In the genomic region with DNA sequence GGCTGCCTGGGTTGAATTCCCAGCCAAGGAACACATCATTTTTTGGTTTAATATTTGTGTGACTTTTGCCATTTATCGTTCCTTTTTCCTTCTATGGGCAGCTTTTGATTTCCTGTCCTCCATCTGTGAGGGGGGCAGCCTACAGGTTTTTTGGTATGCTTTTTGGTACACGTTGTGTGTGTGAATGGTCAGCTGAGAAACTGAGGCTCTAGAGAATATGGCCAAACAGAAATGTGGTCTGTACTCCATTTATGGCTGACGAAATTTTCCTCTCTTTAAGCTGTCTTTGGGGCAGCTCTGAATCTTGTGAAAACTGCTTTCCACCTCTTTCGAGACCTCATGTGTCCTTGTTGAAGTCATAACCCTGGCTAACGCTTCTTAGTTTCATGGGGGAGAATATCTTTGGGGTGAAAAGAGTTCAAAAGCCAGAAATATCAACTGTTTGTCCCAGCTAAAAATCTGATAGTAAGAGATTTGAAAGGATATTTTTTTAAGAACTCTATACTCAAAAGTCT, we compare ENCODE assay signal across 1 cellular context.
TF ChIP-seq lines count a peak whose summit lies in the region.

No MANE protein-coding gene starts in this region.

TF ChIP-seq in K562, 482 proteins besides CTCF, POLR2A, EP300 and RAD21 (continues in another document):
- TF ChIP-seq DMBX1 (CRISPR knock-in tag; IDR thresholded peaks at IDR 0.05; ENCODE audit: borderline replicate concordance), result peak; percentile 71
- TF ChIP-seq MYNN (IDR thresholded peaks at IDR 0.05), result no peak
- no peak for TF ChIP-seq MYNN (CRISPR knock-in tag; IDR thresholded peaks at IDR 0.05)
- TF ChIP-seq SETDB1 (IDR thresholded peaks at IDR 0.05; ENCODE audit: low read length), result no peak
- TF ChIP-seq ZNF589 (CRISPR knock-in tag; IDR thresholded peaks at IDR 0.05; ENCODE audit: low read depth), result 0 out of 2 replicates have a peak, but pooled peaks have one; percentile 47
- no peak for TF ChIP-seq ZNF134 (CRISPR knock-in tag; conservative IDR thresholded peaks at IDR 0.05)
- TF ChIP-seq NELFE (IDR thresholded peaks at IDR 0.05; ENCODE audit: insufficient read depth, insufficient read length), result no peak
- 0 out of 4 replicates have a peak, but pooled peaks of 1 of the 2 experiments have one; percentile 26 for TF ChIP-seq MLLT1 (IDR thresholded peaks at IDR 0.05)
- TF ChIP-seq, protein P1, sequence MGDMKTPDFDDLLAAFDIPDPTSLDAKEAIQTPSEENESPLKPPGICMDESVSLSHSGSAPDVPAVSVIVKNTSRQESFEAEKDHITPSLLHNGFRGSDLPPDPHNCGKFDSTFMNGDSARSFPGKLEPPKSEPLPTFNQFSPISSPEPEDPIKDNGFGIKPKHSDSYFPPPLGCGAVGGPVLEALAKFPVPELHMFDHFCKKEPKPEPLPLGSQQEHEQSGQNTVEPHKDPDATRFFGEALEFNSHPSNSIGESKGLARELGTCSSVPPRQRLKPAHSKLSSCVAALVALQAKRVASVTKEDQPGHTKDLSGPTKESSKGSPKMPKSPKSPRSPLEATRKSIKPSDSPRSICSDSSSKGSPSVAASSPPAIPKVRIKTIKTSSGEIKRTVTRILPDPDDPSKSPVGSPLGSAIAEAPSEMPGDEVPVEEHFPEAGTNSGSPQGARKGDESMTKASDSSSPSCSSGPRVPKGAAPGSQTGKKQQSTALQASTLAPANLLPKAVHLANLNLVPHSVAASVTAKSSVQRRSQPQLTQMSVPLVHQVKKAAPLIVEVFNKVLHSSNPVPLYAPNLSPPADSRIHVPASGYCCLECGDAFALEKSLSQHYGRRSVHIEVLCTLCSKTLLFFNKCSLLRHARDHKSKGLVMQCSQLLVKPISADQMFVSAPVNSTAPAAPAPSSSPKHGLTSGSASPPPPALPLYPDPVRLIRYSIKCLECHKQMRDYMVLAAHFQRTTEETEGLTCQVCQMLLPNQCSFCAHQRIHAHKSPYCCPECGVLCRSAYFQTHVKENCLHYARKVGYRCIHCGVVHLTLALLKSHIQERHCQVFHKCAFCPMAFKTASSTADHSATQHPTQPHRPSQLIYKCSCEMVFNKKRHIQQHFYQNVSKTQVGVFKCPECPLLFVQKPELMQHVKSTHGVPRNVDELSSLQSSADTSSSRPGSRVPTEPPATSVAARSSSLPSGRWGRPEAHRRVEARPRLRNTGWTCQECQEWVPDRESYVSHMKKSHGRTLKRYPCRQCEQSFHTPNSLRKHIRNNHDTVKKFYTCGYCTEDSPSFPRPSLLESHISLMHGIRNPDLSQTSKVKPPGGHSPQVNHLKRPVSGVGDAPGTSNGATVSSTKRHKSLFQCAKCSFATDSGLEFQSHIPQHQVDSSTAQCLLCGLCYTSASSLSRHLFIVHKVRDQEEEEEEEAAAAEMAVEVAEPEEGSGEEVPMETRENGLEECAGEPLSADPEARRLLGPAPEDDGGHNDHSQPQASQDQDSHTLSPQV (IDR thresholded peaks at IDR 0.05), result peak; percentile 86
- no peak for TF ChIP-seq GATA2 (CRISPR knock-in tag; IDR thresholded peaks at IDR 0.05)
- no peak for TF ChIP-seq VEZF1 (CRISPR knock-in tag; IDR thresholded peaks at IDR 0.05)
- 0 out of 2 replicates have a peak, but pooled peaks have one; percentile 18 for TF ChIP-seq ZNF583 (CRISPR knock-in tag; IDR thresholded peaks at IDR 0.05)
- peak; percentile 41; the same call in 1 of the 2 replicates for TF ChIP-seq ZNF175 (CRISPR knock-in tag; IDR thresholded peaks at IDR 0.05; ENCODE audit: low read depth)
- TF ChIP-seq CBX8 (IDR thresholded peaks at IDR 0.05; ENCODE audit: borderline replicate concordance, extremely low read depth, low read depth, low read length, poor library complexity, severe bottlenecking), result no peak
- no peak for TF ChIP-seq FOSL1 (tag; conservative IDR thresholded peaks at IDR 0.05)
- TF ChIP-seq ZNF77 (CRISPR knock-in tag; IDR thresholded peaks at IDR 0.05), result no peak
- TF ChIP-seq, protein P2, sequence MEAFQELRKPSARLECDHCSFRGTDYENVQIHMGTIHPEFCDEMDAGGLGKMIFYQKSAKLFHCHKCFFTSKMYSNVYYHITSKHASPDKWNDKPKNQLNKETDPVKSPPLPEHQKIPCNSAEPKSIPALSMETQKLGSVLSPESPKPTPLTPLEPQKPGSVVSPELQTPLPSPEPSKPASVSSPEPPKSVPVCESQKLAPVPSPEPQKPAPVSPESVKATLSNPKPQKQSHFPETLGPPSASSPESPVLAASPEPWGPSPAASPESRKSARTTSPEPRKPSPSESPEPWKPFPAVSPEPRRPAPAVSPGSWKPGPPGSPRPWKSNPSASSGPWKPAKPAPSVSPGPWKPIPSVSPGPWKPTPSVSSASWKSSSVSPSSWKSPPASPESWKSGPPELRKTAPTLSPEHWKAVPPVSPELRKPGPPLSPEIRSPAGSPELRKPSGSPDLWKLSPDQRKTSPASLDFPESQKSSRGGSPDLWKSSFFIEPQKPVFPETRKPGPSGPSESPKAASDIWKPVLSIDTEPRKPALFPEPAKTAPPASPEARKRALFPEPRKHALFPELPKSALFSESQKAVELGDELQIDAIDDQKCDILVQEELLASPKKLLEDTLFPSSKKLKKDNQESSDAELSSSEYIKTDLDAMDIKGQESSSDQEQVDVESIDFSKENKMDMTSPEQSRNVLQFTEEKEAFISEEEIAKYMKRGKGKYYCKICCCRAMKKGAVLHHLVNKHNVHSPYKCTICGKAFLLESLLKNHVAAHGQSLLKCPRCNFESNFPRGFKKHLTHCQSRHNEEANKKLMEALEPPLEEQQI (IDR thresholded peaks at IDR 0.05), result no peak
- no peak for TF ChIP-seq ZNF232 (CRISPR knock-in tag; IDR thresholded peaks at IDR 0.05)
- peak; percentile 38; the same call in 1 of the 2 replicates for TF ChIP-seq BRD4 (IDR thresholded peaks at IDR 0.05)
- TF ChIP-seq, protein P3, sequence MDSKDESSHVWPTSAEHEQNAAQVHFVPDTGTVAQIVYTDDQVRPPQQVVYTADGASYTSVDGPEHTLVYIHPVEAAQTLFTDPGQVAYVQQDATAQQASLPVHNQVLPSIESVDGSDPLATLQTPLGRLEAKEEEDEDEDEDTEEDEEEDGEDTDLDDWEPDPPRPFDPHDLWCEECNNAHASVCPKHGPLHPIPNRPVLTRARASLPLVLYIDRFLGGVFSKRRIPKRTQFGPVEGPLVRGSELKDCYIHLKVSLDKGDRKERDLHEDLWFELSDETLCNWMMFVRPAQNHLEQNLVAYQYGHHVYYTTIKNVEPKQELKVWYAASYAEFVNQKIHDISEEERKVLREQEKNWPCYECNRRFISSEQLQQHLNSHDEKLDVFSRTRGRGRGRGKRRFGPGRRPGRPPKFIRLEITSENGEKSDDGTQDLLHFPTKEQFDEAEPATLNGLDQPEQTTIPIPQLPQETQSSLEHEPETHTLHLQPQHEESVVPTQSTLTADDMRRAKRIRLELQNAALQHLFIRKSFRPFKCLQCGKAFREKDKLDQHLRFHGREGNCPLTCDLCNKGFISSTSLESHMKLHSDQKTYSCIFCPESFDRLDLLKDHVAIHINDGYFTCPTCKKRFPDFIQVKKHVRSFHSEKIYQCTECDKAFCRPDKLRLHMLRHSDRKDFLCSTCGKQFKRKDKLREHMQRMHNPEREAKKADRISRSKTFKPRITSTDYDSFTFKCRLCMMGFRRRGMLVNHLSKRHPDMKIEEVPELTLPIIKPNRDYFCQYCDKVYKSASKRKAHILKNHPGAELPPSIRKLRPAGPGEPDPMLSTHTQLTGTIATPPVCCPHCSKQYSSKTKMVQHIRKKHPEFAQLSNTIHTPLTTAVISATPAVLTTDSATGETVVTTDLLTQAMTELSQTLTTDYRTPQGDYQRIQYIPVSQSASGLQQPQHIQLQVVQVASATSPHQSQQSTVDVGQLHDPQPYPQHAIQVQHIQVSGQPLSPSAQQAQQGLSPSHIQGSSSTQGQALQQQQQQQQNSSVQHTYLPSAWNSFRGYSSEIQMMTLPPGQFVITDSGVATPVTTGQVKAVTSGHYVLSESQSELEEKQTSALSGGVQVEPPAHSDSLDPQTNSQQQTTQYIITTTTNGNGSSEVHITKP (IDR thresholded peaks at IDR 0.05; ENCODE audit: partially characterized antibody), result no peak
- TF ChIP-seq PTBP1 (IDR thresholded peaks at IDR 0.05; ENCODE audit: low read depth, low read length), result no peak
- TF ChIP-seq L3MBTL2 (IDR thresholded peaks at IDR 0.05), result no peak; the same call in none of the 2 replicates
- TF ChIP-seq, protein P4, sequence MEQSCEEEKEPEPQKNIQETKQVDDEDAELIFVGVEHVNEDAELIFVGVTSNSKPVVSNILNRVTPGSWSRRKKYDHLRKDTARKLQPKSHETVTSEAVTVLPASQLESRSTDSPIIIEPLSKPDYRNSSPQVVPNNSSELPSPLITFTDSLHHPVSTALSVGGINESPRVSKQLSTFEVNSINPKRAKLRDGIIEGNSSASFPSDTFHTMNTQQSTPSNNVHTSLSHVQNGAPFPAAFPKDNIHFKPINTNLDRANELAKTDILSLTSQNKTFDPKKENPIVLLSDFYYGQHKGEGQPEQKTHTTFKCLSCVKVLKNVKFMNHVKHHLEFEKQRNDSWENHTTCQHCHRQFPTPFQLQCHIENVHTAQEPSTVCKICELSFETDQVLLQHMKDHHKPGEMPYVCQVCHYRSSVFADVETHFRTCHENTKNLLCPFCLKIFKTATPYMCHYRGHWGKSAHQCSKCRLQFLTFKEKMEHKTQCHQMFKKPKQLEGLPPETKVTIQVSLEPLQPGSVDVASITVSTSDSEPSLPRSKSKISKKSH (CRISPR knock-in tag; IDR thresholded peaks at IDR 0.05), result no peak
- peak; percentile 47; the same call in 1 of the 2 replicates for TF ChIP-seq EP400 (IDR thresholded peaks at IDR 0.05)
- TF ChIP-seq, protein P5, sequence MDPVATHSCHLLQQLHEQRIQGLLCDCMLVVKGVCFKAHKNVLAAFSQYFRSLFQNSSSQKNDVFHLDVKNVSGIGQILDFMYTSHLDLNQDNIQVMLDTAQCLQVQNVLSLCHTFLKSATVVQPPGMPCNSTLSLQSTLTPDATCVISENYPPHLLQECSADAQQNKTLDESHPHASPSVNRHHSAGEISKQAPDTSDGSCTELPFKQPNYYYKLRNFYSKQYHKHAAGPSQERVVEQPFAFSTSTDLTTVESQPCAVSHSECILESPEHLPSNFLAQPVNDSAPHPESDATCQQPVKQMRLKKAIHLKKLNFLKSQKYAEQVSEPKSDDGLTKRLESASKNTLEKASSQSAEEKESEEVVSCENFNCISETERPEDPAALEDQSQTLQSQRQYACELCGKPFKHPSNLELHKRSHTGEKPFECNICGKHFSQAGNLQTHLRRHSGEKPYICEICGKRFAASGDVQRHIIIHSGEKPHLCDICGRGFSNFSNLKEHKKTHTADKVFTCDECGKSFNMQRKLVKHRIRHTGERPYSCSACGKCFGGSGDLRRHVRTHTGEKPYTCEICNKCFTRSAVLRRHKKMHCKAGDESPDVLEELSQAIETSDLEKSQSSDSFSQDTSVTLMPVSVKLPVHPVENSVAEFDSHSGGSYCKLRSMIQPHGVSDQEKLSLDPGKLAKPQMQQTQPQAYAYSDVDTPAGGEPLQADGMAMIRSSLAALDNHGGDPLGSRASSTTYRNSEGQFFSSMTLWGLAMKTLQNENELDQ (CRISPR knock-in tag; IDR thresholded peaks at IDR 0.05; ENCODE audit: borderline replicate concordance), result no peak
- TF ChIP-seq ZNF785 (CRISPR knock-in tag; IDR thresholded peaks at IDR 0.05), result no peak
- TF ChIP-seq TCF7L2 (IDR thresholded peaks at IDR 0.05; ENCODE audit: low read depth, low read length), result no peak
- TF ChIP-seq GTF3C2 (IDR thresholded peaks at IDR 0.05; ENCODE audit: borderline replicate concordance, extremely low read depth, insufficient read length), result no peak
- peak; percentile 36 for TF ChIP-seq POLR2B (IDR thresholded peaks at IDR 0.05; ENCODE audit: low read depth, partially characterized antibody)
- no peak for TF ChIP-seq EZH2 (IDR thresholded peaks at IDR 0.05; ENCODE audit: borderline replicate concordance, low read depth, low read length)
- no peak for TF ChIP-seq JUND (IDR thresholded peaks at IDR 0.05; ENCODE audit: borderline replicate concordance, low read depth, low read length)
- 0 out of 3 replicates have a peak, but pooled peaks have one; percentile 29 for TF ChIP-seq JUND (tag; IDR thresholded peaks at IDR 0.05; ENCODE audit: borderline replicate concordance, low read depth, low read length)
- TF ChIP-seq STAT5A (IDR thresholded peaks at IDR 0.05; ENCODE audit: borderline replicate concordance, low read length), result no peak
